Comparison of ENCODE assay signal across 8 cellular contexts in genomic region chr7:24979470-24979862, GRCh38. TPM values are rescaled to one million over a fixed set of nuclear protein-coding genes. Genes with fewer than 3 reads are reported as not detected.
DNase-seq lines count a peak whose midpoint lies in the region; ATAC-seq and TF ChIP-seq lines count a peak whose summit lies in the region.

No MANE protein-coding gene starts in this region.

- H3K9ac ChIP-seq in HUES64 (ENCODE audit: low read depth, low read length): peak overlapping the region; percentile 78

- 0 out of 2 replicates have a peak, but pooled peaks cover 7% of the 10 kb centered on the region for H3K9me3 ChIP-seq in HUES64 (ENCODE audit: insufficient read depth, low read depth, low read length)

- under 1% methylated on average over 42 of the region's 42 CpGs for WGBS in HUES64

- DNase-seq in EL (peak; percentile 81), T-helper 9 cell (peak; percentile 73), astrocyte of the cerebellum (ENCODE audit: low read depth) (no peak), iPS-NIHi11 (ENCODE audit: low spot score) (peak; percentile 66), OCI-M2 (lab: John Stamatoyannopoulos, UW; ENCODE audit: unreplicated experiment) (no peak)
- DNase-seq in stimulated activated CD4-positive, alpha-beta T cell treated with anti-CD3 and anti-CD28 coated beads, Interleukin-12 subunit alpha, Interleukin-12 subunit beta, amount 100 ng/mL, for 4 hours: peak; percentile 66

- peaks cover 38% of the 10 kb centered on the region for H3K4me1 ChIP-seq in HUES64 (ENCODE audit: insufficient read depth, low read length)

- H3K27me3 ChIP-seq in HUES64 (ENCODE audit: insufficient read depth, low read length): peaks cover 45% of the 10 kb centered on the region

- H3K4me3 ChIP-seq in HUES64 (ENCODE audit: low read length): peak overlapping the region; percentile 82
- peak overlapping the region; percentile 83 for H3K4me3 ChIP-seq in astrocyte of the cerebellum (ENCODE audit: low read depth, low read length)

- in situ Hi-C loops in astrocyte of the cerebellum (cut with HindIII; ENCODE audit: low sequenced_read_pairs): no loop called here

- H3K27ac ChIP-seq in HUES64 (ENCODE audit: low read depth, low read length): peak overlapping the region; percentile 77; the same call in 1 of the 2 replicates

- peak; percentile 65 for TF ChIP-seq CTCF in astrocyte of the cerebellum (IDR thresholded peaks at IDR 0.05; ENCODE audit: low read depth, low read length, missing control alignments)

- peak; percentile 46 for ATAC-seq in GM21423 (IDR thresholded peaks at IDR 0.05; ENCODE audit: unreplicated experiment)

- H3K36me3 ChIP-seq in HUES64 (ENCODE audit: insufficient read depth, low read length): no peaks in the 10 kb centered on the region

RNA-seq across cellular contexts. Expression of gene OSBPL3, which starts 0.5 kb away (rescaled TPM):
- 8.1 TPM for polyA plus RNA-seq in HUES64 (2013, experiment 1 of 2)
- polyA plus RNA-seq in HUES64 (2013, experiment 2 of 2): 8.2 TPM

Comparison
In these comparisons a context has a peak if more than half of its experiments do, and no peak if none do; other contexts are left out.
1. DNase-seq: peak in EL (single experiment), T-helper 9 cell (single experiment), iPS-NIHi11 (single experiment) and stimulated activated CD4-positive, alpha-beta T cell treated with anti-CD3 and anti-CD28 coated beads, Interleukin-12 subunit alpha, Interleukin-12 subunit beta, amount 100 ng/mL, for 4 hours (single experiment); none in astrocyte of the cerebellum (single experiment) and OCI-M2 (single experiment).